Comparison of ENCODE assay signal across 8 cellular contexts in the genomic region with DNA sequence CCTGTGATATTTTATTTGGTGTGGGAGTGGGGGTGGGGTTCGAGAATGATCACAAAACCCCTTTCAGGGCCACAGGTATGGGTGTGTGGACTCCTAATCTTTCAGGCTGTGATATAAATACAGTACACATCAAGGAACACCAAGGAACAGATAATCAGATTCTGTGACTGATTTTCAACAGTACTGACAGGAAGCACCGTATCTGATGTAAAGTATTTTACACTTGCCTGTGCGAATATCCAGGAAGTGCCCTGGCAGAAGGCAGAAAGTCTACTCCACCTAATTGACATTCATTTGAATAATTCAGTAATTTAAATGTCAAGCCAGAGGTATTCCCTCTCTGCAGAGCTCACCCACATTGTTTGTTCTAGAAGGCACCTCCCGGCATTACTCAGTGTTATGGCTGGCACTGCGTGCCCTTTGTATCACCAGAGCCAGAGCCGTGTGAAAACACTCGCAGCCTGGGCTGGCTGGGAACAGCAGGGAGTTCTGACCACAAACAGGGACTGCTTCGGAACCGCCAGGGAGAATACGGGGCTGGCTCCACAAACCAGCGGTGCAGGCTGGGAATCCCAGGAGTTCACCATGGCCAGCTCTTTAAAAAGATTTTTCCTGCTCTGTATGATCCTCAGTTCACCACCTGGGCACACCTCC.
A peak's percentile ranks its signal among the peaks of the same experiment; 100 is the strongest.
DNase-seq lines count a peak whose midpoint lies in the region.

No MANE protein-coding gene starts in this region.

- H3K4me3 Mint-ChIP-seq in activated T-helper 2 cell treated with anti-CD3 and anti-CD28 coated beads, Interferon-gamma antibody, Interleukin-2, Interleukin-4, amounts not matched to agents 10 μg/mL and 5 μg/mL and 100 μg/mL, durations not matched to agents 14 hours and 24 hours and 36 hours (ENCODE audit: low read depth) = no peak overlapping the region

- peak; percentile 3 for DNase-seq in SIG-M5 treated with dmso at 0.1 percent for 504 hours (lab: John Stamatoyannopoulos, UW; ENCODE audit: unreplicated experiment)
- no peak for DNase-seq in SIG-M5 (lab: John Stamatoyannopoulos, UW)
- no peak for DNase-seq in activated T-helper 2 cell treated with anti-CD3 and anti-CD28 coated beads, Interferon-gamma antibody, Interleukin-2, Interleukin-4, amounts not matched to agents 10 μg/mL and 5 μg/mL and 100 μg/mL, durations not matched to agents 14 hours and 24 hours and 36 hours (ENCODE audit: low spot score)
- DNase-seq in iPS-NIHi11 (ENCODE audit: low spot score) = peak; percentile 29
- peak; percentile 57 for DNase-seq in stromal cell of bone marrow (ENCODE audit: low read depth)
- DNase-seq in COLO829 (ENCODE audit: low spot score) = no peak
- DNase-seq in NCI-H2171 (lab: John Stamatoyannopoulos, UW) = no peak
- no peak for DNase-seq in NCI-H2227 (lab: John Stamatoyannopoulos, UW; ENCODE audit: unreplicated experiment)

- H3K27me3 Mint-ChIP-seq in activated T-helper 2 cell treated with anti-CD3 and anti-CD28 coated beads, Interferon-gamma antibody, Interleukin-2, Interleukin-4, amounts not matched to agents 10 μg/mL and 5 μg/mL and 100 μg/mL, durations not matched to agents 14 hours and 24 hours and 36 hours (ENCODE audit: low read depth) = no peaks in the 10 kb centered on the region

- no peaks in the 10 kb centered on the region for H3K9me3 Mint-ChIP-seq in activated T-helper 2 cell treated with anti-CD3 and anti-CD28 coated beads, Interferon-gamma antibody, Interleukin-2, Interleukin-4, amounts not matched to agents 10 μg/mL and 5 μg/mL and 100 μg/mL, durations not matched to agents 14 hours and 24 hours and 36 hours

- peaks cover 69% of the 10 kb centered on the region for H3K4me1 Mint-ChIP-seq in activated T-helper 2 cell treated with anti-CD3 and anti-CD28 coated beads, Interferon-gamma antibody, Interleukin-2, Interleukin-4, amounts not matched to agents 10 μg/mL and 5 μg/mL and 100 μg/mL, durations not matched to agents 14 hours and 24 hours and 36 hours (ENCODE audit: low read depth)

- peak overlapping the region; percentile 74 for H3K27ac Mint-ChIP-seq in activated T-helper 2 cell treated with anti-CD3 and anti-CD28 coated beads, Interferon-gamma antibody, Interleukin-2, Interleukin-4, amounts not matched to agents 10 μg/mL and 5 μg/mL and 100 μg/mL, durations not matched to agents 14 hours and 24 hours and 36 hours

- intact Hi-C loops in activated T-helper 2 cell treated with anti-CD3 and anti-CD28 coated beads, Interferon-gamma antibody, Interleukin-2, Interleukin-4, amounts not matched to agents 10 μg/mL and 5 μg/mL and 100 μg/mL, durations not matched to agents 14 hours and 24 hours and 36 hours (cut with micrococcal nuclease) = loop anchor here (5.0 to 10.0 kb wide), 4 partner anchors 37 to 671 kb away; a partner anchor contains a TSS

- H3K36me3 Mint-ChIP-seq in activated T-helper 2 cell treated with anti-CD3 and anti-CD28 coated beads, Interferon-gamma antibody, Interleukin-2, Interleukin-4, amounts not matched to agents 10 μg/mL and 5 μg/mL and 100 μg/mL, durations not matched to agents 14 hours and 24 hours and 36 hours (ENCODE audit: low read depth) = peaks cover 44% of the 10 kb centered on the region

Comparison
In these comparisons a context has a peak if more than half of its experiments do, and no peak if none do; other contexts are left out.
1. DNase-seq: peak in SIG-M5 treated with dmso at 0.1 percent for 504 hours (single experiment), iPS-NIHi11 (single experiment) and stromal cell of bone marrow (single experiment); none in SIG-M5 (single experiment), activated T-helper 2 cell treated with anti-CD3 and anti-CD28 coated beads, Interferon-gamma antibody, Interleukin-2, Interleukin-4, amounts not matched to agents 10 μg/mL and 5 μg/mL and 100 μg/mL, durations not matched to agents 14 hours and 24 hours and 36 hours (single experiment), COLO829 (single experiment), NCI-H2171 (single experiment) and NCI-H2227 (single experiment).